In genomic region chr6:146980900-146981329, GRCh38 we compare ENCODE assay signal across 1 cellular context.
A peak's percentile ranks its signal among the peaks of the same experiment; 100 is the strongest.
TF ChIP-seq lines count a peak whose summit lies in the region.

No MANE protein-coding gene starts in this region.

TF ChIP-seq in HepG2, 621 proteins besides CTCF, POLR2A, EP300 and RAD21 (continued from another document and continues in another):
- TF ChIP-seq ZNF407 (CRISPR knock-in tag; IDR thresholded peaks at IDR 0.05; ENCODE audit: not compliant biosample characterization): no peak
- TF ChIP-seq GZF1 (CRISPR knock-in tag; IDR thresholded peaks at IDR 0.05): 0 out of 2 replicates have a peak, but pooled peaks have one; percentile 43
- no peak for TF ChIP-seq ZNF577 (CRISPR knock-in tag; IDR thresholded peaks at IDR 0.05; ENCODE audit: borderline replicate concordance, low read depth)
- TF ChIP-seq ZNF660 (CRISPR knock-in tag; IDR thresholded peaks at IDR 0.05; ENCODE audit: borderline replicate concordance, low read depth): no peak
- TF ChIP-seq PLRG1 (conservative IDR thresholded peaks at IDR 0.05): no peak
- TF ChIP-seq ZNF703 (CRISPR knock-in tag; IDR thresholded peaks at IDR 0.05; ENCODE audit: borderline replicate concordance): 0 out of 2 replicates have a peak, but pooled peaks have one; percentile 39
- peak; percentile 65 for TF ChIP-seq SIX4 (CRISPR knock-in tag; IDR thresholded peaks at IDR 0.05)
- 0 out of 2 replicates have a peak, but pooled peaks have one; percentile 23 for TF ChIP-seq ATF1 (CRISPR knock-in tag; IDR thresholded peaks at IDR 0.05)
- 0 out of 2 replicates have a peak, but pooled peaks have one; percentile 19 for TF ChIP-seq WIZ (CRISPR knock-in tag; IDR thresholded peaks at IDR 0.05)
- TF ChIP-seq CSRNP1 (CRISPR knock-in tag; IDR thresholded peaks at IDR 0.05): peak; percentile 53; the same call in 1 of the 2 replicates
- no peak for TF ChIP-seq MYPOP (CRISPR knock-in tag; IDR thresholded peaks at IDR 0.05)
- peak; percentile 95 for TF ChIP-seq NCOA1 (CRISPR knock-in tag; IDR thresholded peaks at IDR 0.05)
- peak; percentile 89 for TF ChIP-seq ZNF331 (CRISPR knock-in tag; IDR thresholded peaks at IDR 0.05)
- peak; percentile 91 for TF ChIP-seq MIXL1 (CRISPR knock-in tag; IDR thresholded peaks at IDR 0.05)
- TF ChIP-seq HMG20A (CRISPR knock-in tag; IDR thresholded peaks at IDR 0.05; ENCODE audit: borderline replicate concordance): peak; percentile 95
- peak; percentile 86 for TF ChIP-seq ARID3A (IDR thresholded peaks at IDR 0.05; ENCODE audit: low read depth, low read length)
- TF ChIP-seq ATF2 (CRISPR knock-in tag; IDR thresholded peaks at IDR 0.05): peak; percentile 92
- TF ChIP-seq MAFG (CRISPR knock-in tag; IDR thresholded peaks at IDR 0.05): no peak
- TF ChIP-seq SOX13 (IDR thresholded peaks at IDR 0.05): peak; percentile 95
- peak in 1 of 2 experiments; percentile 99; a peak in 2 of 4 replicates for TF ChIP-seq SOX13 (CRISPR knock-in tag; conservative IDR thresholded peaks at IDR 0.05 in 1 of 2, IDR thresholded peaks at IDR 0.05 in 1 of 2)
- peak; percentile 75 for TF ChIP-seq NR2F6 (IDR thresholded peaks at IDR 0.05)
- peak; percentile 78 for TF ChIP-seq NR2F6 (CRISPR knock-in tag; IDR thresholded peaks at IDR 0.05)
- peak; percentile 99 for TF ChIP-seq ARID5B (CRISPR knock-in tag; IDR thresholded peaks at IDR 0.05)
- peak; percentile 95 for TF ChIP-seq HHEX (CRISPR knock-in tag; IDR thresholded peaks at IDR 0.05)
- peak; percentile 18; the same call in 1 of the 2 replicates for TF ChIP-seq KAT2B (IDR thresholded peaks at IDR 0.05; ENCODE audit: borderline replicate concordance, low read depth, low read length)
- TF ChIP-seq HNF1A (IDR thresholded peaks at IDR 0.05; ENCODE audit: low read depth): peak; percentile 57; the same call in 1 of the 2 replicates
- peak; percentile 85; the same call in 1 of the 2 replicates for TF ChIP-seq HNF1A (CRISPR knock-in tag; IDR thresholded peaks at IDR 0.05; ENCODE audit: borderline replicate concordance)
- peak; percentile 82; the same call in 1 of the 2 replicates for TF ChIP-seq NFKBIZ (CRISPR knock-in tag; IDR thresholded peaks at IDR 0.05)
- peak; percentile 89; the same call in 1 of the 2 replicates for TF ChIP-seq TARDBP (CRISPR knock-in tag; IDR thresholded peaks at IDR 0.05)
- no peak for TF ChIP-seq PHB2 (IDR thresholded peaks at IDR 0.05; ENCODE audit: partially characterized antibody)
- TF ChIP-seq JARID2 (CRISPR knock-in tag; IDR thresholded peaks at IDR 0.05; ENCODE audit: insufficient replicate concordance): peak; percentile 49
- TF ChIP-seq HDAC1 (CRISPR knock-in tag; IDR thresholded peaks at IDR 0.05): peak; percentile 81
- TF ChIP-seq DR1 (CRISPR knock-in tag; IDR thresholded peaks at IDR 0.05): no peak
- no peak for TF ChIP-seq HNRNPK (IDR thresholded peaks at IDR 0.05; ENCODE audit: low read depth, low read length, poor library complexity, severe bottlenecking)
- peak; percentile 61 for TF ChIP-seq ZSCAN31 (CRISPR knock-in tag; IDR thresholded peaks at IDR 0.05; ENCODE audit: low read depth)
- no peak for TF ChIP-seq ZNF317 (CRISPR knock-in tag; IDR thresholded peaks at IDR 0.05)
- TF ChIP-seq ZBTB20 (CRISPR knock-in tag; IDR thresholded peaks at IDR 0.05; ENCODE audit: borderline replicate concordance, low read depth): peak; percentile 59; the same call in 1 of the 2 replicates
